15 cellular contexts compared by ENCODE assay signal in the genomic region with DNA sequence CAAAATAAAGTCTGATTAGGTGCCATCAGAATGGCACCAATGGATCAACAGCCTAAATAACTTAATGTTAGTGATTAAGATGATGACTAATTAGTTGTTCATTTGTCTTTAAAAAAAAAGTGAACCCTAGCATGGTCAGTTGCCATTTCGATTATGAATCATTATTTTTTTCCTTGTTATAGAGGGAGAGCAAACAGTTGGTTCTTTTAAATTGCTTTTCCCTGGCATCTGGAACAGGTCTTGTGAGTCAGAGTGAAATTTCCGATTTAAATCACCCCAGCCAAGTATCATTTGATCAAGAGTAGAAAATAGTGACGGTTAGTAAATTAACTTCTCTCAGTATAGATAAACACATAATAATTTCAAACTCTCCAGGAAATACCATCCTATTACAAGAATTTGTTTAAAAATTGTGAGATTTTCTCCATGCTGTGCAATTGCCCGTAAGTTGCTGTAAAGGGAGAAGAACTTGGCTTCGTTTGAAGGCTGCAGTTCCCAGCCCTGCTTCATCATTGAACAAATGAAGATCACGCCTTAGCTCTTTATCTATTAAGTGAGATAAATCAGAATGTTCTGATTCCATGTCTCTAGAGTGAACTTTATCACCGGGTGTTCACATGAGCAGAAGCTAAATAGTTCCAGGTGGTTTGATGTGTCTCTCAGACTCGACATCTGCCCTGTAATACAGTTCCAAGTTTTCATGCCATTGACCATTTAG.
"Had no signal": no experiment of that assay in that cellular context is flagged by ENCODE, and none has a peak within 500 bp of the region (broad histone marks: within the 10 kb centered on the region; RNA-seq: fewer than 3 reads in every experiment).

No MANE protein-coding gene starts in this region.

- H3K9me3 ChIP-seq: gastrocnemius medialis, ovary, suprapubic skin, upper lobe of left lung had no signal

- H3K27me3 ChIP-seq: brain microvascular endothelial cell, dorsolateral prefrontal cortex, gastrocnemius medialis, heart right ventricle, ovary, suprapubic skin, upper lobe of left lung had no signal

- DNase-seq: activated B cell treated with CpG ODN at 0.5 μM for 24 hours; activated CD4-positive, alpha-beta T cell treated with anti-CD3 and anti-CD28 coated beads, Interleukin-2, amount 10 ng/mL, durations not matched to agents 7 days and 5 days; activated CD8-positive, alpha-beta memory T cell treated with anti-CD3 and anti-CD28 coated beads for 24 hours; activated naive CD4-positive, alpha-beta T cell treated with Interleukin-2 at 50 U/mL for 16 hours; brain microvascular endothelial cell; dorsolateral prefrontal cortex; gastrocnemius medialis; heart right ventricle; left ventricle myocardium inferior; ovary; stimulated activated CD4-positive, alpha-beta T cell treated with anti-CD3 and anti-CD28 coated beads, Interleukin-12 subunit alpha, Interleukin-12 subunit beta, amount 100 ng/mL, for 4 hours; stimulated activated naive CD4-positive, alpha-beta T cell treated with Interleukin-2 at 50 U/mL for 16 hours; upper lobe of left lung had no signal

- H3K36me3 ChIP-seq: brain microvascular endothelial cell, gastrocnemius medialis, heart right ventricle, left ventricle myocardium inferior, ovary, suprapubic skin, upper lobe of left lung had no signal

- H3K4me1 Mint-ChIP-seq: activated B cell treated with CpG ODN at 0.5 μM for 24 hours; activated CD4-positive, alpha-beta T cell treated with anti-CD3 and anti-CD28 coated beads, Interleukin-2, amount 10 ng/mL, durations not matched to agents 7 days and 5 days had no signal

- H3K4me3 Mint-ChIP-seq: activated B cell treated with CpG ODN at 0.5 μM for 24 hours; activated CD4-positive, alpha-beta T cell treated with anti-CD3 and anti-CD28 coated beads, Interleukin-2, amount 10 ng/mL, durations not matched to agents 7 days and 5 days; T-helper 1 cell treated with Interleukin-12 subunit alpha and Interleukin-12 subunit beta and Interleukin-4 antibody, amounts not matched to agents 30 μg/mL and 1 μg/mL, for 36 hours had no signal

- H3K27ac ChIP-seq: brain microvascular endothelial cell, dorsolateral prefrontal cortex, gastrocnemius medialis, heart right ventricle, left ventricle myocardium inferior, ovary, suprapubic skin, upper lobe of left lung had no signal

- H3K4me3 ChIP-seq: dorsolateral prefrontal cortex, gastrocnemius medialis, heart right ventricle, left ventricle myocardium inferior, ovary, suprapubic skin, upper lobe of left lung had no signal

- H3K4me1 ChIP-seq: gastrocnemius medialis, heart right ventricle, left ventricle myocardium inferior, suprapubic skin, upper lobe of left lung had no signal

- H3K27me3 Mint-ChIP-seq: activated B cell treated with CpG ODN at 0.5 μM for 24 hours; activated CD4-positive, alpha-beta T cell treated with anti-CD3 and anti-CD28 coated beads, Interleukin-2, amount 10 ng/mL, durations not matched to agents 7 days and 5 days had no signal

- ATAC-seq: gastrocnemius medialis had no signal

- H3K27ac Mint-ChIP-seq: activated B cell treated with CpG ODN at 0.5 μM for 24 hours; activated CD4-positive, alpha-beta T cell treated with anti-CD3 and anti-CD28 coated beads, Interleukin-2, amount 10 ng/mL, durations not matched to agents 7 days and 5 days; T-helper 1 cell treated with Interleukin-12 subunit alpha and Interleukin-12 subunit beta and Interleukin-4 antibody, amounts not matched to agents 30 μg/mL and 1 μg/mL, for 36 hours had no signal
